ENCODE assay signal across 10 cellular contexts in the genomic region with DNA sequence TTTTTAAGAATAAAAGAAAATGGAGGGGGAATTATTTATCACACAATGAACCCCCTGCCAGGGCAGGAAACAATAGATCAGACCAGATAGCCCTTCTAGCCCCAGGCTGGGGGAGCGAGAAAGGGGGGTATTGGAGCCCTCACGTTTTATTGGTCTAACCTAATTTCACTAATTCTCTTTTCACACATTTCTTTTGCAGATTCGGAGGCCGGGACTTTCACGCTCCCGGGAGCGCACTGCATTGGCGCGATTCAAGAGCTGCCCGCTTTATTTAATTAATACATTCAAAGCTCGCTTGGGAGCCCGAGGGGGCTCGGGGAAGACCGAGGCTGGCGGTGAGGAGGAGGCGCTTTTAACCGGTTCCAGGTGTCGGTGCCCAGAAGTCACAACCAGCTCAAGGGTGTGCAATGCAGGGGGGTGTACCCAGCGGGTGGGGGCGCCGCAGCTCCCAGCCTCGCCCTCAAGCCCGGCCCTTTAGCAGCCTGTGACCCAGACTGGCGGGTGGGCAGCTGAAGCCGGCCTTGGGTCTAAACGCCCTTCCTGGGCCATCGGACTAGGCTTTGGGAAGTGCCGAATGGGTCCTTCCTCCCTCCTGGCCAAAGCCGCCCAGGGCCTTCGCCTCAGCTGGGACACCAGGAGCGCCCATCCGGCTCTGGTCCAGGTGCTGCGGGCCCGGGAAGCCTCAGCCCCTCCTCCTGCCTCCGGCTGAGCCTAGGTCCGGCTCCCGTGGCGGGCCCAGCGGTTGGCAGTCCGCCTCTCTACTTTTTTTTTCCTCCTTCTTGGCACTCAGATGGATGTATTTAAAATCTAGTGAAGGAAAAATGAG. TPM values are rescaled to one million over a fixed set of nuclear protein-coding genes. Genes with fewer than 3 reads are reported as not detected.
A peak's percentile ranks its signal among the peaks of the same experiment; 100 is the strongest.
DNase-seq lines count a peak whose midpoint lies in the region; ATAC-seq and TF ChIP-seq lines count a peak whose summit lies in the region.
"Had no signal": no experiment of that assay in that cellular context is flagged by ENCODE, and none has a peak within 500 bp of the region (broad histone marks: within the 10 kb centered on the region; RNA-seq: fewer than 3 reads in every experiment).

No MANE protein-coding gene starts in this region.

- peak overlapping the region; percentile 12 to 70 (median 54) for H3K4me3 Mint-ChIP-seq in CD8-positive, alpha-beta memory T cell
- H3K4me3 Mint-ChIP-seq in HFFc6 (peak overlapping the region; percentile 61), chondrocyte (ENCODE audit: unreplicated experiment) (peak overlapping the region; percentile 49), neural progenitor cell (peak overlapping the region; percentile 81)

- TF ChIP-seq POLR2A in vagina (IDR thresholded peaks at IDR 0.05) = no peak

- no peak for DNase-seq in CD8-positive, alpha-beta memory T cell
- no peak for DNase-seq in HFFc6
- DNase-seq in chondrocyte (ENCODE audit: low spot score) = no peak
- DNase-seq in neural progenitor cell (ENCODE audit: low spot score) = peak; percentile 75
- no peak for DNase-seq in activated effector memory CD4-positive, alpha-beta T cell treated with Interleukin-2 at 50 U/mL for 16 hours
- DNase-seq in vagina (ENCODE audit: extremely low spot score in 2 of 2) = no peak
- no peak for DNase-seq in EL
- DNase-seq: aorta had no signal

- intact Hi-C loops in vagina (cut with DNase I) = no loop called here

- no peak overlapping the region for H3K4me3 ChIP-seq in CD8-positive, alpha-beta memory T cell (ENCODE audit: low read length)
- H3K4me3 ChIP-seq in neural progenitor cell = peak overlapping the region; percentile 45
- H3K4me3 ChIP-seq in vagina = peak overlapping the region in 1 of 2 donors; percentile 33

- peak overlapping the region; percentile 85 for H3K4me2 ChIP-seq in neural progenitor cell

- H3K9me3 ChIP-seq in CD8-positive, alpha-beta memory T cell (ENCODE audit: low read length) = no peaks in the 10 kb centered on the region
- H3K9me3 ChIP-seq in neural progenitor cell (ENCODE audit: low read depth) (no peaks in the 10 kb centered on the region), vagina (no peaks in the 10 kb centered on the region)

- H4K20me1 ChIP-seq in neural progenitor cell (ENCODE audit: low read depth) = peaks cover 38% of the 10 kb centered on the region

- POLR2A ChIA-PET in CD8-positive, alpha-beta memory T cell (lab: Charles Lee) = no interaction called here

- peaks cover 73 to 89% of the 10 kb centered on the region in 2 donors for H3K27me3 Mint-ChIP-seq in CD8-positive, alpha-beta memory T cell
- H3K27me3 Mint-ChIP-seq in HFFc6 (ENCODE audit: insufficient read depth) (peaks cover 64% of the 10 kb centered on the region), chondrocyte (ENCODE audit: low read depth) (peaks cover 81% of the 10 kb centered on the region), neural progenitor cell (ENCODE audit: insufficient read depth, low read depth) (peaks cover 74% of the 10 kb centered on the region)

- ATAC-seq in GM18861 (IDR thresholded peaks at IDR 0.05; ENCODE audit: unreplicated experiment) = no peak

- CTCF ChIA-PET in CD8-positive, alpha-beta memory T cell (lab: Charles Lee) = interaction anchor here (8.5 kb wide), 1 partner anchor 12 kb away, joined by 55 read pairs; no protein-coding TSS in a partner anchor

- peaks cover 76% of the 10 kb centered on the region for H3K27me3 ChIP-seq in CD8-positive, alpha-beta memory T cell (ENCODE audit: insufficient read depth, low read length, poor library complexity, severe bottlenecking)
- H3K27me3 ChIP-seq in neural progenitor cell = peaks cover 100% of the 10 kb centered on the region
- peaks cover 17% of the 10 kb centered on the region for H3K27me3 ChIP-seq in vagina

- H3K4me1 Mint-ChIP-seq in CD8-positive, alpha-beta memory T cell = peaks cover 39 to 52% (median 51%) of the 10 kb centered on the region in 3 donors
- peaks cover 35% of the 10 kb centered on the region for H3K4me1 Mint-ChIP-seq in HFFc6 (ENCODE audit: low read depth)
- H3K4me1 Mint-ChIP-seq in chondrocyte (ENCODE audit: low read depth) = peaks cover 39% of the 10 kb centered on the region
- H3K4me1 Mint-ChIP-seq in neural progenitor cell = peaks cover 49% of the 10 kb centered on the region

- peaks cover 5 to 22% (median 14%) of the 10 kb centered on the region in 5 donors for H3K9me3 Mint-ChIP-seq in CD8-positive, alpha-beta memory T cell
- H3K9me3 Mint-ChIP-seq in HFFc6 = no peaks in the 10 kb centered on the region
- peaks cover 2% of the 10 kb centered on the region for H3K9me3 Mint-ChIP-seq in chondrocyte (ENCODE audit: low read depth)
- H3K9me3 Mint-ChIP-seq in neural progenitor cell = peaks cover 8% of the 10 kb centered on the region

- no peak for TF ChIP-seq CTCF in HFFc6 (IDR thresholded peaks at IDR 0.05)
- no peak for TF ChIP-seq CTCF in chondrocyte (IDR thresholded peaks at IDR 0.05)
- no peak for TF ChIP-seq CTCF in neural progenitor cell (IDR thresholded peaks at IDR 0.05)
- no peak for TF ChIP-seq CTCF in vagina (IDR thresholded peaks at IDR 0.05)

- no peaks in the 10 kb centered on the region for H3K36me3 ChIP-seq in CD8-positive, alpha-beta memory T cell (ENCODE audit: insufficient read depth, low read length)
- H3K36me3 ChIP-seq in neural progenitor cell (no peaks in the 10 kb centered on the region), vagina (no peaks in the 10 kb centered on the region)

- H3K4me1 ChIP-seq in CD8-positive, alpha-beta memory T cell (ENCODE audit: insufficient read depth, low read length) = peaks cover 31% of the 10 kb centered on the region
- H3K4me1 ChIP-seq in neural progenitor cell = peaks cover 49% of the 10 kb centered on the region
- H3K4me1 ChIP-seq in vagina = peaks cover 35% of the 10 kb centered on the region

- no peak overlapping the region for H3K27ac ChIP-seq in CD8-positive, alpha-beta memory T cell (ENCODE audit: low read depth, low read length)
- H3K27ac ChIP-seq in neural progenitor cell (no peak overlapping the region), vagina (no peak overlapping the region)

- H3K9ac ChIP-seq in neural progenitor cell = no peak overlapping the region

- peak overlapping the region in 2 of 8 donors; percentile 40 to 54 for H3K27ac Mint-ChIP-seq in CD8-positive, alpha-beta memory T cell
- H3K27ac Mint-ChIP-seq in HFFc6 (no peak overlapping the region), chondrocyte (ENCODE audit: unreplicated experiment) (no peak overlapping the region), neural progenitor cell (no peak overlapping the region)

- H2AFZ ChIP-seq in neural progenitor cell (replicated peaks) = no peak overlapping the region

- peaks cover 55% of the 10 kb centered on the region for H3F3A ChIP-seq in neural progenitor cell (ENCODE audit: low read depth)

- no peaks in the 10 kb centered on the region for H3K79me2 ChIP-seq in neural progenitor cell (ENCODE audit: low read depth)

- peaks cover 0 to 2% (median 0%) of the 10 kb centered on the region in 3 donors for H3K36me3 Mint-ChIP-seq in CD8-positive, alpha-beta memory T cell
- 0 out of 2 replicates have a peak, but pooled peaks cover 9% of the 10 kb centered on the region for H3K36me3 Mint-ChIP-seq in HFFc6 (ENCODE audit: low read depth)
- H3K36me3 Mint-ChIP-seq in chondrocyte (ENCODE audit: low read depth) = no peaks in the 10 kb centered on the region
- peaks cover 1% of the 10 kb centered on the region for H3K36me3 Mint-ChIP-seq in neural progenitor cell

RNA-seq across cellular contexts. Expression of gene NEUROG2, which starts 5.3 kb away (rescaled TPM):
- total RNA-seq in CD8-positive, alpha-beta memory T cell = not detected
- polyA plus RNA-seq in CD8-positive, alpha-beta memory T cell = not detected
- not detected for total RNA-seq in HFFc6 (2021; fragmentation: NEBNext Ultra II Directional; extraction: Animal tissue kit (Norgen Biotek cat#: 25700))
- total RNA-seq in chondrocyte = not detected in 3 replicates
- 0.09 and 0.90 TPM in 2 replicates for total RNA-seq in neural progenitor cell (ENCODE audit: low replicate concordance)
- total RNA-seq in vagina = not detected
- total RNA-seq: aorta, kidney epithelial cell had no signal
- polyA plus RNA-seq: aorta had no signal
